8 cellular contexts compared by ENCODE assay signal in genomic region chr14:75293920-75294648, GRCh38. TPM values are rescaled to one million over a fixed set of nuclear protein-coding genes. Genes with fewer than 3 reads are reported as not detected.
DNase-seq lines count a peak whose midpoint lies in the region; ATAC-seq and TF ChIP-seq lines count a peak whose summit lies in the region.

No MANE protein-coding gene starts in this region.

- peak; percentile 99 for DNase-seq in GM13977 (ENCODE audit: low spot score)
- DNase-seq in NCI-H1694 treated with DMSO at 0.1 percent for 48 hours (lab: John Stamatoyannopoulos, UW), result peak; percentile 88
- DNase-seq in T-helper 1 cell, result peak; percentile 89 to 96 (median 91)
- DNase-seq in amniotic epithelial cell (ENCODE audit: low read depth), result peak; percentile 95
- DNase-seq in left cardiac atrium, result peak; percentile 97
- peak; percentile 94 for DNase-seq in progenitor cell of endocrine pancreas (ENCODE audit: low spot score, unreplicated experiment)
- peak; percentile 97 for DNase-seq in upper lobe of right lung

- intact Hi-C loops in left cardiac atrium (cut with DNase I), result no loop called here
- intact Hi-C loops in upper lobe of right lung (cut with DNase I), result no loop called here

- H3K27me3 Mint-ChIP-seq in progenitor cell of endocrine pancreas, result no peaks in the 10 kb centered on the region

- H3K27me3 ChIP-seq in upper lobe of right lung, result no peaks in the 10 kb centered on the region

- H3K36me3 Mint-ChIP-seq in progenitor cell of endocrine pancreas (ENCODE audit: insufficient read depth), result no peaks in the 10 kb centered on the region

- TF ChIP-seq CTCF in GM13977 (IDR thresholded peaks at IDR 0.05; ENCODE audit: extremely low read depth, insufficient read depth, missing control alignments), result no peak
- no peak for TF ChIP-seq CTCF in progenitor cell of endocrine pancreas (IDR thresholded peaks at IDR 0.05; ENCODE audit: unreplicated experiment)
- TF ChIP-seq CTCF in upper lobe of right lung (IDR thresholded peaks at IDR 0.05), result no peak

- H3K27ac ChIP-seq in upper lobe of right lung, result peak overlapping the region; percentile 99

- ATAC-seq in HG02885 (IDR thresholded peaks at IDR 0.05; ENCODE audit: poor library complexity, unreplicated experiment), result peak; percentile 98
- ATAC-seq in left cardiac atrium, result peak; percentile 91 to 95
- ATAC-seq in upper lobe of right lung, result peak; percentile 92

- H3K4me3 ChIP-seq in upper lobe of right lung, result peak overlapping the region; percentile 68

- peak overlapping the region; percentile 99 for H3K27ac Mint-ChIP-seq in progenitor cell of endocrine pancreas

- H3K36me3 ChIP-seq in upper lobe of right lung, result no peaks in the 10 kb centered on the region

- in situ Hi-C loops in GM13977 (cut with MboI; ENCODE audit: low pct_unique_long_range_greater_than_20kb, low sequenced_read_pairs, unreplicated experiment), result no loop called here

- H3K9me3 Mint-ChIP-seq in progenitor cell of endocrine pancreas (ENCODE audit: low read depth), result no peaks in the 10 kb centered on the region

- no peaks in the 10 kb centered on the region for H3K9me3 ChIP-seq in upper lobe of right lung

- peaks cover 33% of the 10 kb centered on the region for H3K4me1 ChIP-seq in upper lobe of right lung

- peaks cover 15% of the 10 kb centered on the region for H3K4me1 Mint-ChIP-seq in progenitor cell of endocrine pancreas (ENCODE audit: low read depth)

- H3K4me3 Mint-ChIP-seq in progenitor cell of endocrine pancreas (ENCODE audit: low read depth), result peak overlapping the region; percentile 82

RNA-seq across cellular contexts. Expression of gene FOS, which starts 15.5 kb away (rescaled TPM):
- total RNA-seq in left cardiac atrium (100 to 1,000 TPM in 1 of 2 donors, 10 to 100 TPM in 1; 69.4 to 160 TPM), progenitor cell of endocrine pancreas (73.7 and 88.8 TPM in 2 replicates), upper lobe of right lung (204 TPM)

Comparison
In these comparisons a context has a peak if more than half of its experiments do, and no peak if none do; other contexts are left out.
1. Peak in every context shown above with its lines: DNase-seq, ATAC-seq, H3K4me3 ChIP-seq and H3K27ac ChIP-seq.